1 cellular context compared by ENCODE assay signal in the genomic region with DNA sequence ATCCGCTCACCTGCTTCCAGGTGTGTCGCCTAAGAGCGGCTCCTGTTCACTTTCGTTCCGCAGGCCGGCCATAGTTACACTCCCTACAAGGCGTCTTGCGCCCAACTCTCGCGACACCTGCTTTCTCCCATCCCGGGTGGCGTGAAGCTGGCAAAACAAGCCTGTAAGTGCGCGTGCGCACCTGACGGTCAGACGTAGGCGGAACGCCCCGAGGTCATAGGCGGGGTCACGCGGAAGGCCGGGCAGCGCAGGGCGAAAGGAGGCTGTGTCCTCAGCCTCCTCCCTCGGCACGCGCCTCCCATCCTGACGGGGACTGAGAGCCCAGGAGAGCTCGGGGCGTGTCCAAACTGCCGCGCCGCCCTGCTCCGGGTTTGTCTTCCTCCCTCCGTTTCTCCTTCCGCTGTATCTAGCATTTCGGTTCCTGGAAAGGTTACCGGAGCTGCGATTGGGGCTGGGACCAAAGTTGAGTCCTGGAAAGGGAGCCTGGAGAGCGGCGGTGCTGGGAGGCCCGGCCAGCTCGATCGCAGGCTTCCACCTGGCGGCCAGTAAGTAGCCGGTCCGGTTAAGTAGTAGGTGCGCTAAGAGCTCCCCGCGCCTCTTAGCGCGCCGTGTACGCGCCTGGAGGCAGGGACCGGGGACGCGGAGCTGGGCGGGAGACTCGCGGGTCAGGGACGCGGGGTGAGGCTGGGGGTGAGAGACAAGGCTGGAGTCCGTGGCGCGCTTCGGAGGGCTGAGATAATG.
A peak's percentile ranks its signal among the peaks of the same experiment; 100 is the strongest.
TF ChIP-seq lines count a peak whose summit lies in the region.

A gene (plus strand): TSS at position 345 of the 741 bp plus-strand sequence. CDS start 17,550 bp downstream, outside the sequence.
A gene with protein sequence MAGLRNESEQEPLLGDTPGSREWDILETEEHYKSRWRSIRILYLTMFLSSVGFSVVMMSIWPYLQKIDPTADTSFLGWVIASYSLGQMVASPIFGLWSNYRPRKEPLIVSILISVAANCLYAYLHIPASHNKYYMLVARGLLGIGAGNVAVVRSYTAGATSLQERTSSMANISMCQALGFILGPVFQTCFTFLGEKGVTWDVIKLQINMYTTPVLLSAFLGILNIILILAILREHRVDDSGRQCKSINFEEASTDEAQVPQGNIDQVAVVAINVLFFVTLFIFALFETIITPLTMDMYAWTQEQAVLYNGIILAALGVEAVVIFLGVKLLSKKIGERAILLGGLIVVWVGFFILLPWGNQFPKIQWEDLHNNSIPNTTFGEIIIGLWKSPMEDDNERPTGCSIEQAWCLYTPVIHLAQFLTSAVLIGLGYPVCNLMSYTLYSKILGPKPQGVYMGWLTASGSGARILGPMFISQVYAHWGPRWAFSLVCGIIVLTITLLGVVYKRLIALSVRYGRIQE (minus strand): TSS at position 112 of the 741 bp plus-strand sequence. CDS start 40 bp downstream, at position 72.

TF ChIP-seq in K562, 482 proteins besides CTCF, POLR2A, EP300 and RAD21 (continued from another document and continues in another):
- TF ChIP-seq, protein P1, sequence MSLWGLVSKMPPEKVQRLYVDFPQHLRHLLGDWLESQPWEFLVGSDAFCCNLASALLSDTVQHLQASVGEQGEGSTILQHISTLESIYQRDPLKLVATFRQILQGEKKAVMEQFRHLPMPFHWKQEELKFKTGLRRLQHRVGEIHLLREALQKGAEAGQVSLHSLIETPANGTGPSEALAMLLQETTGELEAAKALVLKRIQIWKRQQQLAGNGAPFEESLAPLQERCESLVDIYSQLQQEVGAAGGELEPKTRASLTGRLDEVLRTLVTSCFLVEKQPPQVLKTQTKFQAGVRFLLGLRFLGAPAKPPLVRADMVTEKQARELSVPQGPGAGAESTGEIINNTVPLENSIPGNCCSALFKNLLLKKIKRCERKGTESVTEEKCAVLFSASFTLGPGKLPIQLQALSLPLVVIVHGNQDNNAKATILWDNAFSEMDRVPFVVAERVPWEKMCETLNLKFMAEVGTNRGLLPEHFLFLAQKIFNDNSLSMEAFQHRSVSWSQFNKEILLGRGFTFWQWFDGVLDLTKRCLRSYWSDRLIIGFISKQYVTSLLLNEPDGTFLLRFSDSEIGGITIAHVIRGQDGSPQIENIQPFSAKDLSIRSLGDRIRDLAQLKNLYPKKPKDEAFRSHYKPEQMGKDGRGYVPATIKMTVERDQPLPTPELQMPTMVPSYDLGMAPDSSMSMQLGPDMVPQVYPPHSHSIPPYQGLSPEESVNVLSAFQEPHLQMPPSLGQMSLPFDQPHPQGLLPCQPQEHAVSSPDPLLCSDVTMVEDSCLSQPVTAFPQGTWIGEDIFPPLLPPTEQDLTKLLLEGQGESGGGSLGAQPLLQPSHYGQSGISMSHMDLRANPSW (CRISPR knock-in tag; IDR thresholded peaks at IDR 0.05): no peak
- TF ChIP-seq, protein P2, sequence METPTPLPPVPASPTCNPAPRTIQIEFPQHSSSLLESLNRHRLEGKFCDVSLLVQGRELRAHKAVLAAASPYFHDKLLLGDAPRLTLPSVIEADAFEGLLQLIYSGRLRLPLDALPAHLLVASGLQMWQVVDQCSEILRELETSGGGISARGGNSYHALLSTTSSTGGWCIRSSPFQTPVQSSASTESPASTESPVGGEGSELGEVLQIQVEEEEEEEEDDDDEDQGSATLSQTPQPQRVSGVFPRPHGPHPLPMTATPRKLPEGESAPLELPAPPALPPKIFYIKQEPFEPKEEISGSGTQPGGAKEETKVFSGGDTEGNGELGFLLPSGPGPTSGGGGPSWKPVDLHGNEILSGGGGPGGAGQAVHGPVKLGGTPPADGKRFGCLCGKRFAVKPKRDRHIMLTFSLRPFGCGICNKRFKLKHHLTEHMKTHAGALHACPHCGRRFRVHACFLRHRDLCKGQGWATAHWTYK (CRISPR knock-in tag; IDR thresholded peaks at IDR 0.05): 0 out of 2 replicates have a peak, but pooled peaks have one; percentile 43
- TF ChIP-seq PURB (CRISPR knock-in tag; IDR thresholded peaks at IDR 0.05; ENCODE audit: low read depth) (no peak), ZNF12 (CRISPR knock-in tag; IDR thresholded peaks at IDR 0.05) (peak; percentile 75; the same call in 1 of the 2 replicates), PTTG1 (tag; IDR thresholded peaks at IDR 0.05; ENCODE audit: low read depth) (no peak), GATA2 (CRISPR knock-in tag; IDR thresholded peaks at IDR 0.05) (no peak), POLR2G (IDR thresholded peaks at IDR 0.05; ENCODE audit: low read depth, low read length) (peak; percentile 95), BRD9 (IDR thresholded peaks at IDR 0.05; ENCODE audit: low read depth, partially characterized antibody) (no peak), ZNF589 (CRISPR knock-in tag; IDR thresholded peaks at IDR 0.05; ENCODE audit: low read depth) (no peak), ZNF133 (CRISPR knock-in tag; IDR thresholded peaks at IDR 0.05) (no peak), ZNF830 (CRISPR knock-in tag; IDR thresholded peaks at IDR 0.05) (no peak), ZNF584 (CRISPR knock-in tag; IDR thresholded peaks at IDR 0.05; ENCODE audit: low read depth) (no peak), RCOR1 (IDR thresholded peaks at IDR 0.05; ENCODE audit: borderline replicate concordance in 1 of 2, low read depth in 2 of 2, low read length in 2 of 2) (peak in 1 of 2 experiments; percentile 43; a peak in 2 of 4 replicates), MCM2 (IDR thresholded peaks at IDR 0.05; ENCODE audit: low read depth) (no peak), YY1 (IDR thresholded peaks at IDR 0.05; ENCODE audit: borderline replicate concordance in 1 of 3, control insufficient read depth in 1 of 3, extremely low read depth in 1 of 3, insufficient read depth in 3 of 3, insufficient read length in 1 of 3, insufficient replicate concordance in 2 of 3, low read depth in 1 of 3, low read length in 2 of 3) (peak; percentile 55 to 84 (median 76))
- TF ChIP-seq, protein P3, sequence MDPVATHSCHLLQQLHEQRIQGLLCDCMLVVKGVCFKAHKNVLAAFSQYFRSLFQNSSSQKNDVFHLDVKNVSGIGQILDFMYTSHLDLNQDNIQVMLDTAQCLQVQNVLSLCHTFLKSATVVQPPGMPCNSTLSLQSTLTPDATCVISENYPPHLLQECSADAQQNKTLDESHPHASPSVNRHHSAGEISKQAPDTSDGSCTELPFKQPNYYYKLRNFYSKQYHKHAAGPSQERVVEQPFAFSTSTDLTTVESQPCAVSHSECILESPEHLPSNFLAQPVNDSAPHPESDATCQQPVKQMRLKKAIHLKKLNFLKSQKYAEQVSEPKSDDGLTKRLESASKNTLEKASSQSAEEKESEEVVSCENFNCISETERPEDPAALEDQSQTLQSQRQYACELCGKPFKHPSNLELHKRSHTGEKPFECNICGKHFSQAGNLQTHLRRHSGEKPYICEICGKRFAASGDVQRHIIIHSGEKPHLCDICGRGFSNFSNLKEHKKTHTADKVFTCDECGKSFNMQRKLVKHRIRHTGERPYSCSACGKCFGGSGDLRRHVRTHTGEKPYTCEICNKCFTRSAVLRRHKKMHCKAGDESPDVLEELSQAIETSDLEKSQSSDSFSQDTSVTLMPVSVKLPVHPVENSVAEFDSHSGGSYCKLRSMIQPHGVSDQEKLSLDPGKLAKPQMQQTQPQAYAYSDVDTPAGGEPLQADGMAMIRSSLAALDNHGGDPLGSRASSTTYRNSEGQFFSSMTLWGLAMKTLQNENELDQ (CRISPR knock-in tag; IDR thresholded peaks at IDR 0.05; ENCODE audit: borderline replicate concordance): no peak
- TF ChIP-seq, protein P4, sequence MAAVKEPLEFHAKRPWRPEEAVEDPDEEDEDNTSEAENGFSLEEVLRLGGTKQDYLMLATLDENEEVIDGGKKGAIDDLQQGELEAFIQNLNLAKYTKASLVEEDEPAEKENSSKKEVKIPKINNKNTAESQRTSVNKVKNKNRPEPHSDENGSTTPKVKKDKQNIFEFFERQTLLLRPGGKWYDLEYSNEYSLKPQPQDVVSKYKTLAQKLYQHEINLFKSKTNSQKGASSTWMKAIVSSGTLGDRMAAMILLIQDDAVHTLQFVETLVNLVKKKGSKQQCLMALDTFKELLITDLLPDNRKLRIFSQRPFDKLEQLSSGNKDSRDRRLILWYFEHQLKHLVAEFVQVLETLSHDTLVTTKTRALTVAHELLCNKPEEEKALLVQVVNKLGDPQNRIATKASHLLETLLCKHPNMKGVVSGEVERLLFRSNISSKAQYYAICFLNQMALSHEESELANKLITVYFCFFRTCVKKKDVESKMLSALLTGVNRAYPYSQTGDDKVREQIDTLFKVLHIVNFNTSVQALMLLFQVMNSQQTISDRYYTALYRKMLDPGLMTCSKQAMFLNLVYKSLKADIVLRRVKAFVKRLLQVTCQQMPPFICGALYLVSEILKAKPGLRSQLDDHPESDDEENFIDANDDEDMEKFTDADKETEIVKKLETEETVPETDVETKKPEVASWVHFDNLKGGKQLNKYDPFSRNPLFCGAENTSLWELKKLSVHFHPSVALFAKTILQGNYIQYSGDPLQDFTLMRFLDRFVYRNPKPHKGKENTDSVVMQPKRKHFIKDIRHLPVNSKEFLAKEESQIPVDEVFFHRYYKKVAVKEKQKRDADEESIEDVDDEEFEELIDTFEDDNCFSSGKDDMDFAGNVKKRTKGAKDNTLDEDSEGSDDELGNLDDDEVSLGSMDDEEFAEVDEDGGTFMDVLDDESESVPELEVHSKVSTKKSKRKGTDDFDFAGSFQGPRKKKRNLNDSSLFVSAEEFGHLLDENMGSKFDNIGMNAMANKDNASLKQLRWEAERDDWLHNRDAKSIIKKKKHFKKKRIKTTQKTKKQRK (IDR thresholded peaks at IDR 0.05; ENCODE audit: borderline replicate concordance, low read depth, low read length): no peak
- TF ChIP-seq, protein P5, sequence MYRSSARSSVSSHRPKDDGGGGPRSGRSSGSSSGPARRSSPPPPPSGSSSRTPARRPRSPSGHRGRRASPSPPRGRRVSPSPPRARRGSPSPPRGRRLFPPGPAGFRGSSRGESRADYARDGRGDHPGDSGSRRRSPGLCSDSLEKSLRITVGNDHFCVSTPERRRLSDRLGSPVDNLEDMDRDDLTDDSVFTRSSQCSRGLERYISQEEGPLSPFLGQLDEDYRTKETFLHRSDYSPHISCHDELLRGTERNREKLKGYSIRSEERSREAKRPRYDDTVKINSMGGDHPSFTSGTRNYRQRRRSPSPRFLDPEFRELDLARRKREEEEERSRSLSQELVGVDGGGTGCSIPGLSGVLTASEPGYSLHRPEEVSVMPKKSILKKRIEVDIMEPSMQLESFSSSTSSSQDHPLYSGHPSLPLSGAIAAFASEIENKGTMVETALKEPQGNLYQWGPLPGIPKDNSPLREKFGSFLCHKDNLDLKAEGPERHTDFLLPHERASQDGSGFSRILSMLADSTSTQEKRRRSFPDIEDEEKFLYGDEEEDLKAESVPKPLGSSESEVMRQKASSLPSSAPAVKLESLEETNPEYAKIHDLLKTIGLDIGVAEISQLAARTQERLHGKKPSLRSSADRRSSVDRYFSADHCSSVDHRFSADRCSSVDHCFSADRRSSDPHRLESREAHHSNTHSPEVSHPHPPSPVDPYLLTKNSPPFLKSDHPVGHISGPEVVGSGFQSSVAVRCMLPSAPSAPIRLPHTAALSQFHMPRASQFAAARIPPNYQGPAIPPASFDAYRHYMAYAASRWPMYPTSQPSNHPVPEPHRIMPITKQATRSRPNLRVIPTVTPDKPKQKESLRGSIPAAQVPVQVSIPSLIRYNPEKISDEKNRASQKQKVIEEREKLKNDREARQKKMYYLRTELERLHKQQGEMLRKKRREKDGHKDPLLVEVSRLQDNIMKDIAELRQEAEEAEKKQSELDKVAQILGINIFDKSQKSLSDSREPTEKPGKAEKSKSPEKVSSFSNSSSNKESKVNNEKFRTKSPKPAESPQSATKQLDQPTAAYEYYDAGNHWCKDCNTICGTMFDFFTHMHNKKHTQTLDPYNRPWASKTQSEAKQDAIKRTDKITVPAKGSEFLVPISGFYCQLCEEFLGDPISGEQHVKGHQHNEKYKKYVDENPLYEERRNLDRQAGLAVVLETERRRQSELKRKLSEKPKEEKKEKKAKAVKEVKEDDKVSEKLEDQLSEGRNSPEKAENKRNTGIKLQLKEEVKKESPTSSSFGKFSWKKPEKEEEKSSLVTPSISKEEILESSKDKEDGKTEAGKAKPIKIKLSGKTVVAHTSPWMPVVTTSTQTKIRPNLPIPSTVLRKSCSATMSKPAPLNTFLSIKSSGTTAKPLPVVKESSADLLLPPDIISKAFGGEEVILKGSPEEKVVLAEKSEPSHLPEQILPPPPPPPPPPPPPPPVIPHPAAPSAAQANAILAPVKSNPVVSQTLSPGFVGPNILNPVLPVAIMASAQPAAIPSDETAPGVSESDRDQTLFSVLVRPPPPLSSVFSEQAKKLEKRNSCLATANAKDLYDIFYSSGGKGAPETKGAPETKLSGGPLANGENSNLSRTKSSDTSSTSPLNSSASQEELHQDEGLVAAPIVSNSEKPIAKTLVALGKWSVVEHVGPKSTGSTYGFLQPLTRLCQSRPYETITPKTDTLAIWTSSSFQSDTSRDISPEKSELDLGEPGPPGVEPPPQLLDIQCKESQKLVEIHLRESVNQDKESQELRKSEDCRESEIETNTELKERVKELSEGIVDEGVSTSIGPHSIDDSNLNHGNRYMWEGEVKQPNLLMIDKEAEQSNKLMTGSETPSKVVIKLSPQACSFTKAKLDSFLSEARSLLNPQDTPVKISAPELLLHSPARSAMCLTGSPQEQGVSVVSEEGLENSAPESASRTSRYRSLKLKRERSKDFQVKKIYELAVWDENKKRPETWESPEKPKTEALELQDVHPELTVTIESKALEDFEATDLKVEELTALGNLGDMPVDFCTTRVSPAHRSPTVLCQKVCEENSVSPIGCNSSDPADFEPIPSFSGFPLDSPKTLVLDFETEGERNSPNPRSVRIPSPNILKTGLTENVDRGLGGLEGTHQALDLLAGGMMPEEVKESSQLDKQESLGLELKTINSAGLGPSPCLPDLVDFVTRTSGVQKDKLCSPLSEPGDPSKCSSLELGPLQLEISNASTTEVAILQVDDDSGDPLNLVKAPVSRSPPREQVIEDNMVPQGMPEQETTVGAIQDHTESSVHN (IDR thresholded peaks at IDR 0.05; ENCODE audit: borderline replicate concordance in 1 of 2, low read depth in 1 of 2): no peak
- TF ChIP-seq, protein P6, sequence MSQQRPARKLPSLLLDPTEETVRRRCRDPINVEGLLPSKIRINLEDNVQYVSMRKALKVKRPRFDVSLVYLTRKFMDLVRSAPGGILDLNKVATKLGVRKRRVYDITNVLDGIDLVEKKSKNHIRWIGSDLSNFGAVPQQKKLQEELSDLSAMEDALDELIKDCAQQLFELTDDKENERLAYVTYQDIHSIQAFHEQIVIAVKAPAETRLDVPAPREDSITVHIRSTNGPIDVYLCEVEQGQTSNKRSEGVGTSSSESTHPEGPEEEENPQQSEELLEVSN (IDR thresholded peaks at IDR 0.05; ENCODE audit: borderline replicate concordance in 1 of 2, extremely low read depth in 1 of 2, insufficient read depth in 1 of 2, insufficient read length in 1 of 2, low read depth in 1 of 2, low read length in 1 of 2, poor library complexity in 1 of 2, severe bottlenecking in 1 of 2): peak; percentile 71 to 77
- TF ChIP-seq, protein P7, sequence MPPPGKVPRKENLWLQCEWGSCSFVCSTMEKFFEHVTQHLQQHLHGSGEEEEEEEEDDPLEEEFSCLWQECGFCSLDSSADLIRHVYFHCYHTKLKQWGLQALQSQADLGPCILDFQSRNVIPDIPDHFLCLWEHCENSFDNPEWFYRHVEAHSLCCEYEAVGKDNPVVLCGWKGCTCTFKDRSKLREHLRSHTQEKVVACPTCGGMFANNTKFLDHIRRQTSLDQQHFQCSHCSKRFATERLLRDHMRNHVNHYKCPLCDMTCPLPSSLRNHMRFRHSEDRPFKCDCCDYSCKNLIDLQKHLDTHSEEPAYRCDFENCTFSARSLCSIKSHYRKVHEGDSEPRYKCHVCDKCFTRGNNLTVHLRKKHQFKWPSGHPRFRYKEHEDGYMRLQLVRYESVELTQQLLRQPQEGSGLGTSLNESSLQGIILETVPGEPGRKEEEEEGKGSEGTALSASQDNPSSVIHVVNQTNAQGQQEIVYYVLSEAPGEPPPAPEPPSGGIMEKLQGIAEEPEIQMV (tag; conservative IDR thresholded peaks at IDR 0.05; ENCODE audit: low read depth): no peak
